ENCODE assay signal across 14 cellular contexts in the genomic region with DNA sequence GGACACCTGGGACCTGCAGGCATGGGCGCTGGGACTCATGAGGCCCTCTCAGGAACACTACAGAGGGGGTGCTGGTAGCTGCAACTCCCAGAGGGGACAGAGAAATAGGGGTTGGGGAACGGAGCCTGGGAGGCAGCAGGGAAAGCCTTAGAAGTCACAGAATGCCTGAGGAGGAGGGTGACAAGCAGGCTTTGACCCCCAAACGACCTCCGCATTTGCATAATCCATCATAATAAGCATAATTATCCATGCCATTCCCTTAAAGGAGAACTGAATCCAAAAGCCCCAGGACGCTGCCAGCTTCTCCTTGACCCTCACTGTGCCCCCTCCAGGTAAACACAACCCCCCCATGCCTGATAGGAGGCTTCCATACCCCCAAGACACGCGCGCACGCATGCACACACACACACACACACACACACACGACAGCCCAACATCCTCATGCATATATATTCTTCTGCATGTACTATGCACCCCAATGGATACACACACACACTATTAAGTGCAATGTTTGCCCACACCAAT. TPM values are rescaled to one million over a fixed set of nuclear protein-coding genes. Genes with fewer than 3 reads are reported as not detected.
DNase-seq lines count a peak whose midpoint lies in the region; ATAC-seq and TF ChIP-seq lines count a peak whose summit lies in the region.
"Had no signal": no experiment of that assay in that cellular context is flagged by ENCODE, and none has a peak within 500 bp of the region (broad histone marks: within the 10 kb centered on the region; RNA-seq: fewer than 3 reads in every experiment).

No MANE protein-coding gene starts in this region.

- H3K27ac Mint-ChIP-seq in neural crest cell (ENCODE audit: unreplicated experiment) = no peak overlapping the region

- H3K36me3 Mint-ChIP-seq in neural crest cell (ENCODE audit: low read depth) = no peaks in the 10 kb centered on the region

- DNase-seq in A673 (ENCODE audit: low spot score) (peak; percentile 50), HAP-1 (ENCODE audit: low spot score in 2 of 2) (peak; percentile 63 to 72), neural crest cell (ENCODE audit: low read depth, low spot score) (no peak), NCI-H187 treated with DMSO at 0.1 percent for 48 hours (lab: John Stamatoyannopoulos, UW) (no peak), NK-92 (lab: John Stamatoyannopoulos, UW; ENCODE audit: unreplicated experiment) (no peak)
- DNase-seq: activated CD8-positive, alpha-beta memory T cell treated with anti-CD3 and anti-CD28 coated beads, Interleukin-2, amount 50 U/mL, for 4 hours; activated effector memory CD4-positive, alpha-beta T cell treated with anti-CD3 and anti-CD28 coated beads, Interleukin-2, amount 50 U/mL, for 16 hours; GF-D8; HCEC 1CT; mucosa of descending colon had no signal

- H3K4me3 ChIP-seq in A673 (ENCODE audit: low read depth, low read length, poor library complexity, severe bottlenecking) (no peak overlapping the region), HAP-1 (no peak overlapping the region)
- H3K4me3 ChIP-seq: mucosa of descending colon, vagina had no signal

- POLR2A ChIA-PET in A673 (lab: Charles Lee; ENCODE audit: low non-redundant PET) = no interaction called here

- no peaks in the 10 kb centered on the region for H3K9me3 Mint-ChIP-seq in neural crest cell

- TF ChIP-seq CTCF in A673 (conservative IDR thresholded peaks at IDR 0.05; ENCODE audit: low read depth, low read length) = no peak
- no peak for TF ChIP-seq CTCF in neural crest cell (conservative IDR thresholded peaks at IDR 0.05)

- H3K4me1 Mint-ChIP-seq in neural crest cell = peaks cover 53% of the 10 kb centered on the region

- CTCF ChIA-PET in A673 (lab: Charles Lee) = no interaction called here

- H3K27me3 ChIP-seq in A673 (replicated peaks; ENCODE audit: insufficient read depth, low read depth, low read length, poor library complexity) (no peaks in the 10 kb centered on the region), HAP-1 (ENCODE audit: low read depth) (no peaks in the 10 kb centered on the region)
- H3K27me3 ChIP-seq: vagina had no signal

- H3K9me3 ChIP-seq in A673 (ENCODE audit: low read depth, low read length, poor library complexity, severe bottlenecking) (no peaks in the 10 kb centered on the region), HAP-1 (no peaks in the 10 kb centered on the region)
- H3K9me3 ChIP-seq: mucosa of descending colon, vagina had no signal

- no peak overlapping the region for H3K27ac ChIP-seq in A673 (ENCODE audit: low read depth, low read length, poor library complexity, severe bottlenecking)
- H3K27ac ChIP-seq in angular gyrus (ENCODE audit: low read depth, low read length) = peak overlapping the region; percentile 13
- H3K27ac ChIP-seq: vagina had no signal

- H3K4me3 Mint-ChIP-seq in neural crest cell = peak overlapping the region; percentile 0

- H3K4me1 ChIP-seq in A673 (ENCODE audit: insufficient read depth, low read length, poor library complexity, severe bottlenecking) (peaks cover 27% of the 10 kb centered on the region), HAP-1 (peaks cover 8% of the 10 kb centered on the region)

- intact Hi-C loops in A673 (cut with micrococcal nuclease; ENCODE audit: unreplicated experiment) = no loop called here

- no peaks in the 10 kb centered on the region for H3K36me3 ChIP-seq in A673 (ENCODE audit: insufficient read depth, low read length, poor library complexity, severe bottlenecking)
- H3K36me3 ChIP-seq in HAP-1 (replicated peaks) = no peaks in the 10 kb centered on the region
- H3K36me3 ChIP-seq: vagina had no signal

- H3K27me3 Mint-ChIP-seq in neural crest cell (ENCODE audit: low read depth) = no peaks in the 10 kb centered on the region

- BruUV-seq in A673 (replicated peaks; lab: Mats Ljungman, UMichigan) = no TSS peak

- in situ Hi-C loops in HAP-1 (cut with MboI; ENCODE audit: low sequenced_read_pairs) = no loop called here

- ATAC-seq in GM18519 (IDR thresholded peaks at IDR 0.05; ENCODE audit: low FRiP score, unreplicated experiment) (no peak), GM21737 (IDR thresholded peaks at IDR 0.05; ENCODE audit: unreplicated experiment) (no peak)

RNA-seq across cellular contexts. Expression of a gene that starts 27.9 kb away (rescaled TPM):
- total RNA-seq in A673 (2021) (7.7 and 11.6 TPM in 2 replicates), neural crest cell (116 and 129 TPM in 2 replicates)

Comparison
In these comparisons a context has a peak if more than half of its experiments do, and no peak if none do; other contexts are left out.
1. DNase-seq: peak in A673 (single experiment) and HAP-1 (2 of 2); none in neural crest cell (single experiment), NCI-H187 treated with DMSO at 0.1 percent for 48 hours (single experiment) and NK-92 (single experiment).